In genomic region chr17:8122923-8123694, GRCh38 we compare ENCODE assay signal across 6 cellular contexts. TPM values are rescaled to one million over a fixed set of nuclear protein-coding genes. Genes with fewer than 3 reads are reported as not detected.
A peak's percentile ranks its signal among the peaks of the same experiment; 100 is the strongest.
DNase-seq lines count a peak whose midpoint lies in the region; ATAC-seq, FAIRE-seq and TF ChIP-seq lines count a peak whose summit lies in the region.

No MANE protein-coding gene starts in this region.

- ATAC-seq in GM21528 (IDR thresholded peaks at IDR 0.05; ENCODE audit: low FRiP score, unreplicated experiment) = no peak

- H3K9ac ChIP-seq in iPS-20b (ENCODE audit: low read depth, low read length) = no peak overlapping the region

- in situ Hi-C loops in GM13977 (cut with MboI; ENCODE audit: low pct_unique_long_range_greater_than_20kb, low sequenced_read_pairs, unreplicated experiment) = no loop called here

- no peak for TF ChIP-seq CTCF in GM13977 (IDR thresholded peaks at IDR 0.05; ENCODE audit: extremely low read depth, insufficient read depth, missing control alignments)

- DNase-seq in GM13977 (ENCODE audit: low spot score) (peak; percentile 64), urothelium cell line (ENCODE audit: low spot score) (peak; percentile 6), mucosa of gallbladder (ENCODE audit: low spot score) (no peak)
- DNase-seq in activated CD4-positive, alpha-beta T cell treated with anti-CD3 and anti-CD28 coated beads, Interleukin-2, amount 50 U/mL, for 24 hours (ENCODE audit: low read depth in 1 of 2, low spot score in 1 of 2) = peak; percentile 30 to 40

- H3K27ac ChIP-seq in iPS-20b (ENCODE audit: low read length) = no peak overlapping the region

- no peaks in the 10 kb centered on the region for H3K9me3 ChIP-seq in iPS-20b (ENCODE audit: insufficient read depth, low read depth, low read length)

- peaks cover 7% of the 10 kb centered on the region; the same call in 1 of the 2 replicates for H3K4me1 ChIP-seq in iPS-20b (ENCODE audit: insufficient read depth, low read length)

- FAIRE-seq in urothelium cell line (lab: Jason Lieb, UNC) = no peak

- peaks cover 71% of the 10 kb centered on the region for H3K27me3 ChIP-seq in iPS-20b (ENCODE audit: insufficient read depth, low read length)

- no peaks in the 10 kb centered on the region for H3K36me3 ChIP-seq in iPS-20b (ENCODE audit: insufficient read depth, low read depth, low read length)

- H3K4me3 ChIP-seq in iPS-20b (ENCODE audit: low read length) = peak overlapping the region; percentile 89

RNA-seq across cellular contexts. Expression of gene HES7, which starts 0.8 kb away (rescaled TPM):
- 0.78 TPM for total RNA-seq in mucosa of gallbladder

RNA-seq across cellular contexts. Expression of gene ALOXE3, which starts 4.8 kb away (rescaled TPM):
- total RNA-seq in mucosa of gallbladder = not detected

RNA-seq across cellular contexts. Expression of gene PER1, which starts 29.1 kb away (rescaled TPM):
- 123 TPM for total RNA-seq in mucosa of gallbladder

RNA-seq across cellular contexts. Expression of gene ALOX12B, which starts 35.6 kb away (rescaled TPM):
- 0.43 TPM for total RNA-seq in mucosa of gallbladder

RNA-seq across cellular contexts. Expression of gene VAMP2, which starts 39.6 kb away (rescaled TPM):
- total RNA-seq in mucosa of gallbladder = 73.8 TPM
